In the genomic region with DNA sequence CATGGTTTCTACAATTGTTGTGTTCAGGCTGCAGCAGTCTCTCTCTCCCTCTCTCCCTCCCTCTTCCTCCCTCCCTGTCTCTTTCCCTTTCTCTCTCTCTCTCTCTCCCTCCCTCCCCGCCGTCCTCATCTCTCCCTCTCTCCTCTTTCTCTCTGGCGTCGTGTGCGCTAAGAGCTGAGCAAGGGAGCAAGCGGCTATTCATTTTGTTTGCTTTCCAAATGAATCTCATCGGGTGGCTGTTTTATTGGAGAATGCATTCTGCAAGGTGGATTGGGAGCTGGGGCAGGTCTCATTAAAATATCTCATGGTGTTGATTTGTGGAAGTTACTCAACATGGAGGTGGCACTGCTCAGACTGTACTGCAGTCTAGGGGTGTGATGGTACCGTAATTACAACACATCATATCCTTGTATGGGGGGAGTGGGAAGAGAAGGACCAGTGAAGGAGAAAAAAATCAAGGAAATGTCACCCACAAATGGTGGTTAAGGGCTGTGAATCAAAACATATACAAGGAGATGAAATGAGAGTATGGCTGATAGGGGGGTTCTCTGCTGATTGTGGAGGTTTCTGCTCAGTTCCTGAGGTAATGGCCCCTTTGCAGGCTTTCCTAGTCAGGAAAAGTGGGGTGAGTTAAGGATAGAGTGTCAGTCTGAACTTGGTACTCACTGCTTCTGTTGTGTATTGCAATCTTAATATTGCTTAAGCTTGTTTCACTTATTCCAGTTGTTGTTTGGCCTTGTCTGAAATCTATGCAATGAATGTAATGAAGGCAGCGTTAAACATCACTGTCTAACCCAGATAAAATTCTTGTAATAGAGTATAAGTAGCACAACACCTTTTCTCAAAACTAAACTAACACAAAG, we compare ENCODE assay signal across 8 cellular contexts. TPM values are rescaled to one million over a fixed set of nuclear protein-coding genes. Genes with fewer than 3 reads are reported as not detected.
DNase-seq lines count a peak whose midpoint lies in the region; ATAC-seq, FAIRE-seq and TF ChIP-seq lines count a peak whose summit lies in the region.

No MANE protein-coding gene starts in this region.

- CTCF ChIA-PET in K562 (lab: Yijun Ruan, JAX; ENCODE audit: low intra/inter-chr PET ratio) = interaction anchor here (0.6 kb wide), 1 partner anchor 161 kb away, joined by 3 read pairs; no protein-coding TSS in a partner anchor

- TF ChIP-seq RAD21 in K562 (CRISPR knock-in tag; conservative IDR thresholded peaks at IDR 0.05 in 1 of 2, IDR thresholded peaks at IDR 0.05 in 1 of 2) = no peak

- peak; percentile 17; the same call in 2 of the 3 replicates for ATAC-seq in K562
- no peak for ATAC-seq in esophagus mucosa

- no peak overlapping the region for H2AFZ ChIP-seq in K562 (ENCODE audit: low read depth, low read length)

- no peaks in the 10 kb centered on the region; the same call in 1 of the 2 replicates for H4K20me1 ChIP-seq in K562 (replicated peaks; ENCODE audit: control insufficient read depth, insufficient read depth, low read length)

- WGBS in K562 (ENCODE audit: insufficient coverage, low coverage, missing lambda C conversion rate) = 7% methylated on average over 9 of the region's 9 CpGs

- no peaks in the 10 kb centered on the region for H3K27me3 ChIP-seq in K562 (ENCODE audit: control insufficient read depth in 2 of 2, insufficient read depth in 2 of 2, low read length in 2 of 2)

- H3K4me2 ChIP-seq in K562 (ENCODE audit: insufficient read depth, low read length) = peak overlapping the region; percentile 89

- H3K27ac ChIP-seq in K562 (ENCODE audit: extremely low read depth, low read depth, low read length) = no peak overlapping the region

- DNase-seq in DMS79 (lab: John Stamatoyannopoulos, UW) (peak; percentile 2), NCI-H1105 treated with DMSO at 0.1 percent for 48 hours (lab: John Stamatoyannopoulos, UW) (peak; percentile 27), K562 (ENCODE audit: extremely low read depth in 1 of 4, low spot score in 3 of 4) (peak in 1 of 4 experiments; percentile 41), kidney tubule cell (ENCODE audit: low spot score) (peak; percentile 37), superior temporal gyrus (ENCODE audit: extremely low spot score) (peak; percentile 50), iPS-NIHi7 (ENCODE audit: extremely low spot score) (no peak), 8988T (no peak)

- peak overlapping the region; percentile 81 for H3K4me3 ChIP-seq in K562

- no peaks in the 10 kb centered on the region for H3K9me3 ChIP-seq in K562 (replicated peaks; ENCODE audit: control insufficient read depth, insufficient read depth, low read depth, low read length)

- H3K4me1 ChIP-seq in K562 (replicated peaks in 1 of 2; ENCODE audit: control insufficient read depth in 2 of 2, insufficient read depth in 2 of 2, low read length in 2 of 2) = peaks cover 15 to 20% of the 10 kb centered on the region in 2 experiments; a peak in 4 of 5 replicates

- no peak for TF ChIP-seq POLR2A in K562 (conservative IDR thresholded peaks at IDR 0.05)

- no peak for TF ChIP-seq EP300 in K562 (IDR thresholded peaks at IDR 0.05; ENCODE audit: low read length)

- H3K79me2 ChIP-seq in K562 (ENCODE audit: control insufficient read depth, insufficient read depth, low read length) = peaks cover 72% of the 10 kb centered on the region

- in situ Hi-C loops in K562 (cut with MboI) = no loop called here

- BruUV-seq in K562 (replicated peaks; lab: Mats Ljungman, UMichigan) = no TSS peak

- no peak for TF ChIP-seq CTCF in K562 (IDR thresholded peaks at IDR 0.05 in 2 of 3, conservative IDR thresholded peaks at IDR 0.05 in 1 of 3; ENCODE audit: insufficient read depth in 2 of 3, low read depth in 1 of 3, low read length in 3 of 3)

- intact Hi-C loops in K562 (cut with micrococcal nuclease) = no loop called here

- peak overlapping the region; percentile 67 to 73 for H3K9ac ChIP-seq in K562 (ENCODE audit: insufficient read depth in 1 of 2, low read depth in 2 of 2, low read length in 2 of 2)

- FAIRE-seq in K562 (lab: Jason Lieb, UNC) = peak; percentile 51

- POLR2A ChIA-PET in K562 (lab: Yijun Ruan, JAX) = interaction anchor here (0.6 to 5.4 kb wide), 13 partner anchors 9 to 360 kb away, joined by 3 to 57 read pairs (median 4); partner anchors contain the start of genes CASC3 and PSMD3

- peaks cover 48% of the 10 kb centered on the region for H3K36me3 ChIP-seq in K562 (ENCODE audit: control insufficient read depth, insufficient read depth, low read length)

- no peaks in the 10 kb centered on the region for H3K9me1 ChIP-seq in K562 (ENCODE audit: control insufficient read depth, insufficient read depth, low read length)

RNA-seq across cellular contexts. Expression of gene MSL1, which starts 2.7 kb away (rescaled TPM):
- 152 and 243 TPM in 2 replicates for total RNA-seq in K562 (2011; cell fraction: chromatin; rRNA removed; ENCODE audit: low replicate concordance)
- total RNA-seq in K562 (2011; cell fraction: nucleolus; rRNA removed) = 80.5 and 93.3 TPM in 2 replicates
- total RNA-seq in K562 (2011; cell fraction: nucleoplasm; rRNA removed) = 126 and 148 TPM in 2 replicates
- total RNA-seq in K562 (2014; rRNA removed) (51.7 and 52.4 TPM in 2 replicates), K562 (2014; rRNA removed; fragmentation: Illumina TruSeq; extraction: Trizol) (61.9 and 64.9 TPM in 2 replicates), K562 (2015; rRNA removed; fragmentation: Illumina TruSeq; extraction: Trizol) (77.8 and 91.8 TPM in 2 replicates), K562 (2021) (48.6 and 61.8 TPM in 2 replicates), esophagus mucosa (36.1 TPM)
- polyA plus RNA-seq in K562 (2011; rRNA removed) (48.0 and 66.7 TPM in 2 replicates), K562 (2014; fragmentation: Illumina TruSeq; extraction: Trizol) (99.3 and 120 TPM in 2 replicates), K562 (2014; fragmentation: Nextera tagmentation; extraction: Ambion mirVana) (10 to 100 TPM; 13.8 to 13.9 TPM), K562 (2014; rRNA removed) (62.8 and 74.1 TPM in 2 replicates)
- polyA plus RNA-seq in K562 (2011; cell fraction: cytosol; rRNA removed) = 15.6 and 17.6 TPM in 2 replicates
- 122 and 128 TPM in 2 replicates for polyA plus RNA-seq in K562 (2011; cell fraction: nucleus; rRNA removed)
- polyA plus RNA-seq in K562 (2012) = 40.1 and 52.3 TPM in 2 replicates
- polyA minus RNA-seq in K562 (2011; rRNA and poly(A)+ RNA removed) = 56.6 and 69.1 TPM in 2 replicates
- polyA minus RNA-seq in K562 (2011; cell fraction: cytosol; rRNA and poly(A)+ RNA removed) = 16.1 and 30.2 TPM in 2 replicates
- 40.7 and 50.6 TPM in 2 replicates for polyA minus RNA-seq in K562 (2011; cell fraction: nucleus; rRNA and poly(A)+ RNA removed)

RNA-seq across cellular contexts. Expression of gene CASC3, which starts 15.8 kb away (rescaled TPM):
- 240 and 242 TPM in 2 replicates for total RNA-seq in K562 (2011; cell fraction: chromatin; rRNA removed; ENCODE audit: low replicate concordance)
- total RNA-seq in K562 (2011; cell fraction: nucleolus; rRNA removed) = 98.2 and 103 TPM in 2 replicates
- total RNA-seq in K562 (2011; cell fraction: nucleoplasm; rRNA removed) = 184 and 228 TPM in 2 replicates
- total RNA-seq in K562 (2014; rRNA removed) (21.5 and 30.8 TPM in 2 replicates), K562 (2014; rRNA removed; fragmentation: Illumina TruSeq; extraction: Trizol) (38.2 and 38.7 TPM in 2 replicates), K562 (2015; rRNA removed; fragmentation: Illumina TruSeq; extraction: Trizol) (34.4 and 36.5 TPM in 2 replicates), K562 (2021) (57.5 and 61.1 TPM in 2 replicates), esophagus mucosa (38.5 TPM)
- polyA plus RNA-seq in K562 (2011; rRNA removed) (43.3 and 51.8 TPM in 2 replicates), K562 (2014; fragmentation: Illumina TruSeq; extraction: Trizol) (56.5 and 65.1 TPM in 2 replicates), K562 (2014; fragmentation: Nextera tagmentation; extraction: Ambion mirVana) (10 to 100 TPM; 12.5 to 16.9 TPM), K562 (2014; rRNA removed) (35.2 and 38.9 TPM in 2 replicates)
- 29.1 and 32.3 TPM in 2 replicates for polyA plus RNA-seq in K562 (2011; cell fraction: cytosol; rRNA removed)
- 191 and 220 TPM in 2 replicates for polyA plus RNA-seq in K562 (2011; cell fraction: nucleus; rRNA removed)
- 48.8 and 57.5 TPM in 2 replicates for polyA plus RNA-seq in K562 (2012)
- polyA minus RNA-seq in K562 (2011; rRNA and poly(A)+ RNA removed) = 30.6 and 33.1 TPM in 2 replicates
- polyA minus RNA-seq in K562 (2011; cell fraction: cytosol; rRNA and poly(A)+ RNA removed) = 13.3 and 20.1 TPM in 2 replicates
- 26.1 and 31.4 TPM in 2 replicates for polyA minus RNA-seq in K562 (2011; cell fraction: nucleus; rRNA and poly(A)+ RNA removed)

RNA-seq across cellular contexts. Expression of gene NR1D1, which starts 24.1 kb away (rescaled TPM):
- total RNA-seq in K562 (2011; cell fraction: chromatin; rRNA removed; ENCODE audit: low replicate concordance) = 2.3 and 7.8 TPM in 2 replicates
- 3.6 and 4.0 TPM in 2 replicates for total RNA-seq in K562 (2011; cell fraction: nucleolus; rRNA removed)
- total RNA-seq in K562 (2011; cell fraction: nucleoplasm; rRNA removed) = 3.1 and 3.2 TPM in 2 replicates
- total RNA-seq in K562 (2014; rRNA removed) (0.78 and 1.00 TPM in 2 replicates), K562 (2014; rRNA removed; fragmentation: Illumina TruSeq; extraction: Trizol) (0.32 and 0.47 TPM in 2 replicates), K562 (2015; rRNA removed; fragmentation: Illumina TruSeq; extraction: Trizol) (0.65 and 1.2 TPM in 2 replicates), K562 (2021) (6.6 and 7.7 TPM in 2 replicates), esophagus mucosa (14.6 TPM)
- polyA plus RNA-seq in K562 (2011; rRNA removed) (0.25 and 0.41 TPM in 2 replicates), K562 (2014; fragmentation: Illumina TruSeq; extraction: Trizol) (4.7 and 6.9 TPM in 2 replicates), K562 (2014; fragmentation: Nextera tagmentation; extraction: Ambion mirVana) (under 1 TPM; 0.27 TPM), K562 (2014; rRNA removed) (1.4 and 2.0 TPM in 2 replicates)
- 0.21 and 0.89 TPM in 2 replicates for polyA plus RNA-seq in K562 (2011; cell fraction: cytosol; rRNA removed)
- polyA plus RNA-seq in K562 (2011; cell fraction: nucleus; rRNA removed) = 1.3 and 5.0 TPM in 2 replicates
- polyA plus RNA-seq in K562 (2012) = 5.3 and 5.4 TPM in 2 replicates
- polyA minus RNA-seq in K562 (2011; rRNA and poly(A)+ RNA removed) = 0.42 and 0.63 TPM in 2 replicates
- 0.46 and 3.3 TPM in 2 replicates for polyA minus RNA-seq in K562 (2011; cell fraction: cytosol; rRNA and poly(A)+ RNA removed)
- 2.2 and 2.6 TPM in 2 replicates for polyA minus RNA-seq in K562 (2011; cell fraction: nucleus; rRNA and poly(A)+ RNA removed)

RNA-seq across cellular contexts. Expression of gene RAPGEFL1, which starts 52.8 kb away (rescaled TPM):
- total RNA-seq in K562 (2011; cell fraction: chromatin; rRNA removed; ENCODE audit: low replicate concordance) = 22.1 and 46.9 TPM in 2 replicates
- total RNA-seq in K562 (2011; cell fraction: nucleolus; rRNA removed) = 18.2 and 24.0 TPM in 2 replicates
- 17.4 and 20.8 TPM in 2 replicates for total RNA-seq in K562 (2011; cell fraction: nucleoplasm; rRNA removed)
- total RNA-seq in K562 (2014; rRNA removed) = 1.8 and 2.1 TPM in 2 replicates
- 1.5 and 1.6 TPM in 2 replicates for total RNA-seq in K562 (2014; rRNA removed; fragmentation: Illumina TruSeq; extraction: Trizol)
- 1.5 and 1.8 TPM in 2 replicates for total RNA-seq in K562 (2015; rRNA removed; fragmentation: Illumina TruSeq; extraction: Trizol)
- 3.6 and 4.1 TPM in 2 replicates for total RNA-seq in K562 (2021)
- 2.4 and 2.9 TPM in 2 replicates for polyA plus RNA-seq in K562 (2011; rRNA removed)
- polyA plus RNA-seq in K562 (2011; cell fraction: cytosol; rRNA removed) = 1.4 and 4.0 TPM in 2 replicates
- polyA plus RNA-seq in K562 (2011; cell fraction: nucleus; rRNA removed) = 9.7 and 22.8 TPM in 2 replicates
- 2.0 and 2.5 TPM in 2 replicates for polyA plus RNA-seq in K562 (2012)
- 1.9 and 2.8 TPM in 2 replicates for polyA plus RNA-seq in K562 (2014; fragmentation: Illumina TruSeq; extraction: Trizol)
- under 1 TPM; 0.18 to 0.50 TPM for polyA plus RNA-seq in K562 (2014; fragmentation: Nextera tagmentation; extraction: Ambion mirVana)
- polyA plus RNA-seq in K562 (2014; rRNA removed) = 2.2 and 2.6 TPM in 2 replicates
- 1.9 and 2.9 TPM in 2 replicates for polyA minus RNA-seq in K562 (2011; rRNA and poly(A)+ RNA removed)
- 2.1 and 4.2 TPM in 2 replicates for polyA minus RNA-seq in K562 (2011; cell fraction: cytosol; rRNA and poly(A)+ RNA removed)
- 4.2 and 7.1 TPM in 2 replicates for polyA minus RNA-seq in K562 (2011; cell fraction: nucleus; rRNA and poly(A)+ RNA removed)
- total RNA-seq in esophagus mucosa = 112 TPM

Comparison
In these comparisons a context has a peak if more than half of its experiments do, and no peak if none do; other contexts are left out.
1. DNase-seq: peak in DMS79 (single experiment), NCI-H1105 treated with DMSO at 0.1 percent for 48 hours (single experiment), kidney tubule cell (single experiment) and superior temporal gyrus (single experiment); none in iPS-NIHi7 (single experiment) and 8988T (single experiment).